Comparison of ENCODE assay signal across 10 cellular contexts in genomic region chr17:21652049-21652448, GRCh38. TPM values are rescaled to one million over a fixed set of nuclear protein-coding genes. Genes with fewer than 3 reads are reported as not detected.
"Had no signal": no experiment of that assay in that cellular context is flagged by ENCODE, and none has a peak within 500 bp of the region (broad histone marks: within the 10 kb centered on the region; RNA-seq: fewer than 3 reads in every experiment).

No MANE protein-coding gene starts in this region.

RNA-seq across cellular contexts. Expression of gene KCNJ18, which starts 40.3 kb away (rescaled TPM):
- total RNA-seq: activated B cell treated with CpG ODN at 0.5 μM for 24 hours; activated CD4-positive, alpha-beta memory T cell treated with anti-CD3 and anti-CD28 coated beads, Interleukin-2, amount 10 ng/mL, durations not matched to agents 7 days and 5 days; activated CD4-positive, alpha-beta T cell treated with anti-CD3 and anti-CD28 coated beads, Interleukin-2, amount 10 ng/mL, durations not matched to agents 7 days and 5 days; activated CD8-positive, alpha-beta memory T cell treated with anti-CD3 and anti-CD28 coated beads, Interleukin-2, amount 10 ng/mL, durations not matched to agents 7 days and 5 days; activated CD8-positive, alpha-beta T cell treated with anti-CD3 and anti-CD28 coated beads, Interleukin-2, amount 10 ng/mL, durations not matched to agents 7 days and 5 days; activated naive CD8-positive, alpha-beta T cell treated with anti-CD3 and anti-CD28 coated beads, Interleukin-2, amount 10 ng/mL, durations not matched to agents 7 days and 5 days; activated T-helper 2 cell treated with anti-CD3 and anti-CD28 coated beads, Interferon-gamma antibody, Interleukin-2, Interleukin-4, amounts not matched to agents 10 μg/mL and 5 μg/mL and 100 μg/mL, durations not matched to agents 14 hours and 24 hours and 36 hours; ascending aorta; cardiac septum; cerebellum had no signal
